Comparison of ENCODE assay signal across 8 cellular contexts in the genomic region with DNA sequence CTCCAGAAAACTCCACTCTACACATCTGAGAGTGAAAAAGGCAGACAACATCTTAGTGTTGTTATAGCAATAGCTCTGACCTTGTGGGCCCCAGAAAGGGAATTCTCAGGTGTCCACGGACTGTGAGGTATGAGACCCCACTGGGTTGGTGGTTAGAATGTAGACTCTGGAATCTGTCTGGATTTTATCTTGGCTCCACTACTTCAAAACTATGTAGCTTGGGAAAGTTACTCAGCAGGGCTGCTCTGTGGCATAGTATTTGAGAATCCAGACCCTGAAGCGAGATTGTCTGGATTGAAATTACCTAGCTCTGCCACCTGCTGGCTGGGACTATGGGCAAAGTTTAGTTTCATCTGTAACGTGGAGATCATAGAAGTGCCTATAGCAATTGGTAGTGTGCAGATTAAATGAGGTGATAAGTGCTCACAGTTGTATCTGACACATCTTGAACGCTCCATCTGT. TPM values are rescaled to one million over a fixed set of nuclear protein-coding genes. Genes with fewer than 3 reads are reported as not detected.
DNase-seq lines count a peak whose midpoint lies in the region; ATAC-seq and TF ChIP-seq lines count a peak whose summit lies in the region.

No MANE protein-coding gene starts in this region.

- H3K27me3 ChIP-seq in KMS-11 (ENCODE audit: insufficient read depth, low read depth), result no peaks in the 10 kb centered on the region
- no peaks in the 10 kb centered on the region for H3K27me3 ChIP-seq in fibroblast of lung (ENCODE audit: control insufficient read depth, insufficient read depth, low read length)
- H3K27me3 ChIP-seq in smooth muscle cell (ENCODE audit: low read depth), result no peaks in the 10 kb centered on the region
- no peaks in the 10 kb centered on the region for H3K27me3 ChIP-seq in psoas muscle (ENCODE audit: insufficient read depth in 3 of 3, low read length in 2 of 3)

- intact Hi-C loops in psoas muscle (cut with DNase I), result loop anchor here in 1 of 2 donors (2.0 kb wide), 1 partner anchor 59 kb away; no protein-coding TSS in a partner anchor

- 65% methylated on average over 4 of the region's 4 CpGs for WGBS in smooth muscle cell (ENCODE audit: low lambda C conversion rate)
- WGBS in psoas muscle, 3 donors, result 77 to 84% (median 81%) methylated on average over 4 of the region's 4 CpGs

- DNase-seq in GM03348 (ENCODE audit: low spot score) (peak; percentile 56), fibroblast of lung (ENCODE audit: low read depth in 2 of 2) (peak in 1 of 2 donors; percentile 84), smooth muscle cell (lab: John Stamatoyannopoulos, UW; ENCODE audit: unreplicated experiment) (no peak), psoas muscle (no peak), NOMO-1 treated with DMSO at 0.1 percent for 48 hours (lab: John Stamatoyannopoulos, UW; ENCODE audit: unreplicated experiment) (no peak)
- peak; percentile 72 for DNase-seq in activated CD8-positive, alpha-beta T cell treated with anti-CD3 and anti-CD28 coated beads, Interleukin-2, amount 10 ng/mL, durations not matched to agents 7 days and 5 days

- H2AFZ ChIP-seq in KMS-11 (ENCODE audit: low read depth) (no peak overlapping the region), fibroblast of lung (ENCODE audit: low read length) (no peak overlapping the region), smooth muscle cell (ENCODE audit: low read depth) (no peak overlapping the region)

- no peaks in the 10 kb centered on the region for H3K9me3 Mint-ChIP-seq in activated CD8-positive, alpha-beta T cell treated with anti-CD3 and anti-CD28 coated beads, Interleukin-2, amount 10 ng/mL, durations not matched to agents 7 days and 5 days (ENCODE audit: insufficient read depth)

- peaks cover 8% of the 10 kb centered on the region; the same call in 1 of the 2 replicates for H3K79me2 ChIP-seq in KMS-11 (ENCODE audit: insufficient read depth, low read depth)
- no peaks in the 10 kb centered on the region for H3K79me2 ChIP-seq in fibroblast of lung (ENCODE audit: control insufficient read depth, insufficient read depth, low read length)
- H3K79me2 ChIP-seq in smooth muscle cell (ENCODE audit: low read depth), result peaks cover 24% of the 10 kb centered on the region

- CTCF ChIA-PET in activated CD8-positive, alpha-beta T cell treated with anti-CD3 and anti-CD28 coated beads, Interleukin-2, amount 10 ng/mL, durations not matched to agents 7 days and 5 days (lab: Charles Lee), result interaction anchor here (0.7 to 7.0 kb wide), 19 partner anchors 8 to 63 kb away, joined by 3 to 148 read pairs (median 5); no protein-coding TSS in a partner anchor

- H3K36me3 ChIP-seq in KMS-11 (ENCODE audit: insufficient read depth) (no peaks in the 10 kb centered on the region), fibroblast of lung (ENCODE audit: control insufficient read depth, insufficient read depth, low read length) (no peaks in the 10 kb centered on the region), smooth muscle cell (ENCODE audit: low read depth) (no peaks in the 10 kb centered on the region), psoas muscle (ENCODE audit: insufficient read depth in 1 of 2, low read depth in 1 of 2) (no peaks in the 10 kb centered on the region)

- H3K4me2 ChIP-seq in KMS-11 (0 out of 2 replicates have a peak overlapping the region, but pooled peaks have one; percentile 8), fibroblast of lung (ENCODE audit: extremely low read depth, insufficient read depth, low read length) (no peak overlapping the region), smooth muscle cell (no peak overlapping the region)

- H3K9me3 ChIP-seq in fibroblast of lung (ENCODE audit: control insufficient read depth, insufficient read depth, low read depth, low read length) (no peaks in the 10 kb centered on the region), smooth muscle cell (replicated peaks; ENCODE audit: low read depth) (no peaks in the 10 kb centered on the region), psoas muscle (no peaks in the 10 kb centered on the region)

- H3K4me3 Mint-ChIP-seq in activated CD8-positive, alpha-beta T cell treated with anti-CD3 and anti-CD28 coated beads, Interleukin-2, amount 10 ng/mL, durations not matched to agents 7 days and 5 days, result no peak overlapping the region

- H3F3A ChIP-seq in smooth muscle cell (ENCODE audit: low read depth), result no peaks in the 10 kb centered on the region

- POLR2A ChIA-PET in activated CD8-positive, alpha-beta T cell treated with anti-CD3 and anti-CD28 coated beads, Interleukin-2, amount 10 ng/mL, durations not matched to agents 7 days and 5 days (lab: Charles Lee), result interaction anchor here (1.2 to 1.8 kb wide), 5 partner anchors 21 to 59 kb away, joined by 3 to 8 read pairs (median 5); partner anchors contain the start of gene PRDM2

- no peak overlapping the region for H3K27ac Mint-ChIP-seq in activated CD8-positive, alpha-beta T cell treated with anti-CD3 and anti-CD28 coated beads, Interleukin-2, amount 10 ng/mL, durations not matched to agents 7 days and 5 days

- peak; percentile 32 for ATAC-seq in activated CD8-positive, alpha-beta T cell treated with anti-CD3 and anti-CD28 coated beads, Interleukin-2, amount 10 ng/mL, durations not matched to agents 7 days and 5 days
- no peak for ATAC-seq in GM18870 (IDR thresholded peaks at IDR 0.05; ENCODE audit: unreplicated experiment)
- no peak for ATAC-seq in psoas muscle

- peak; percentile 66 for TF ChIP-seq CTCF in KMS-11 (conservative IDR thresholded peaks at IDR 0.05; ENCODE audit: low read depth, low read length)
- peak; percentile 29 to 40 for TF ChIP-seq CTCF in fibroblast of lung (conservative IDR thresholded peaks at IDR 0.05 in 1 of 2, IDR thresholded peaks at IDR 0.05 in 1 of 2; ENCODE audit: low read depth in 1 of 2, low read length in 2 of 2)
- TF ChIP-seq CTCF in smooth muscle cell (IDR thresholded peaks at IDR 0.05; ENCODE audit: borderline replicate concordance, insufficient read depth, poor library complexity, severe bottlenecking), result peak; percentile 25
- no peak for TF ChIP-seq CTCF in psoas muscle (IDR thresholded peaks at IDR 0.05)

- H3K27ac ChIP-seq in KMS-11, result peak overlapping the region; percentile 0; the same call in 1 of the 2 replicates
- H3K27ac ChIP-seq in fibroblast of lung (ENCODE audit: insufficient read depth, low read length), result no peak overlapping the region
- H3K27ac ChIP-seq in smooth muscle cell (ENCODE audit: low read depth), result peak overlapping the region; percentile 6
- no peak overlapping the region for H3K27ac ChIP-seq in psoas muscle

- H3K4me3 ChIP-seq in KMS-11 (IDR thresholded peaks at IDR 0.05; ENCODE audit: insufficient read depth, low read depth, low read length), result no peak overlapping the region
- H3K4me3 ChIP-seq in fibroblast of lung (replicated peaks in 1 of 4; ENCODE audit: control extremely low read depth in 1 of 4, insufficient read depth in 1 of 4, low read depth in 3 of 4, low read length in 4 of 4), result no peak overlapping the region
- no peak overlapping the region for H3K4me3 ChIP-seq in smooth muscle cell
- H3K4me3 ChIP-seq in psoas muscle, result no peak overlapping the region

- H4K20me1 ChIP-seq in KMS-11 (ENCODE audit: insufficient read depth), result no peaks in the 10 kb centered on the region
- no peaks in the 10 kb centered on the region for H4K20me1 ChIP-seq in fibroblast of lung (ENCODE audit: control insufficient read depth, extremely low read depth, insufficient read depth, low read length)
- H4K20me1 ChIP-seq in smooth muscle cell (ENCODE audit: low read depth), result peaks cover 52% of the 10 kb centered on the region

- H3K4me1 ChIP-seq in KMS-11 (ENCODE audit: low read depth, poor library complexity, severe bottlenecking), result peaks cover 35% of the 10 kb centered on the region
- no peaks in the 10 kb centered on the region for H3K4me1 ChIP-seq in fibroblast of lung (ENCODE audit: control insufficient read depth, extremely low read depth, insufficient read depth, low read length)
- no peaks in the 10 kb centered on the region for H3K4me1 ChIP-seq in smooth muscle cell (ENCODE audit: low read depth)
- peaks cover 5% of the 10 kb centered on the region for H3K4me1 ChIP-seq in psoas muscle

- peaks cover 13% of the 10 kb centered on the region for H3K36me3 Mint-ChIP-seq in activated CD8-positive, alpha-beta T cell treated with anti-CD3 and anti-CD28 coated beads, Interleukin-2, amount 10 ng/mL, durations not matched to agents 7 days and 5 days (ENCODE audit: low read depth)

- H3K9ac ChIP-seq in KMS-11, result no peak overlapping the region
- H3K9ac ChIP-seq in fibroblast of lung (ENCODE audit: insufficient read depth, low read length), result no peak overlapping the region
- H3K9ac ChIP-seq in smooth muscle cell (ENCODE audit: low read depth), result no peak overlapping the region

- H3K4me1 Mint-ChIP-seq in activated CD8-positive, alpha-beta T cell treated with anti-CD3 and anti-CD28 coated beads, Interleukin-2, amount 10 ng/mL, durations not matched to agents 7 days and 5 days (ENCODE audit: low read depth), result peaks cover 50% of the 10 kb centered on the region

- H3K27me3 Mint-ChIP-seq in activated CD8-positive, alpha-beta T cell treated with anti-CD3 and anti-CD28 coated beads, Interleukin-2, amount 10 ng/mL, durations not matched to agents 7 days and 5 days (ENCODE audit: low read depth), result no peaks in the 10 kb centered on the region

RNA-seq across cellular contexts. Expression of gene PRDM2, which starts 25.8 kb away (rescaled TPM):
- 10 to 100 TPM; 49.3 to 50.4 TPM for total RNA-seq in activated CD8-positive, alpha-beta T cell treated with anti-CD3 and anti-CD28 coated beads, Interleukin-2, amount 10 ng/mL, durations not matched to agents 7 days and 5 days
- total RNA-seq in fibroblast of lung (7.2 and 9.1 TPM in 2 replicates), smooth muscle cell (20.0 and 24.3 TPM in 2 replicates), psoas muscle (10 to 100 TPM; 29.4 to 84.3 (median 45.5) TPM)
- polyA plus RNA-seq in fibroblast of lung (11.1 and 11.6 TPM in 2 replicates), smooth muscle cell (18.5 and 19.8 TPM in 2 replicates), psoas muscle (10 to 100 TPM; 12.1 to 59.3 (median 24.8) TPM)
- polyA plus RNA-seq in fibroblast of lung (2012), result 8.5 and 11.5 TPM in 2 replicates
- polyA minus RNA-seq in fibroblast of lung (ENCODE audit: low replicate concordance), result 12.7 and 14.9 TPM in 2 replicates

Comparison
In these comparisons a context has a peak if more than half of its experiments do, and no peak if none do; other contexts are left out.
1. DNase-seq: peak in GM03348 (single experiment) and activated CD8-positive, alpha-beta T cell treated with anti-CD3 and anti-CD28 coated beads, Interleukin-2, amount 10 ng/mL, durations not matched to agents 7 days and 5 days (single experiment); none in smooth muscle cell (single experiment), psoas muscle (0 of 2) and NOMO-1 treated with DMSO at 0.1 percent for 48 hours (single experiment).
2. H3K27ac ChIP-seq: peak in KMS-11 (single experiment) and smooth muscle cell (single experiment); none in fibroblast of lung (single experiment) and psoas muscle (single experiment).